In the genomic region with DNA sequence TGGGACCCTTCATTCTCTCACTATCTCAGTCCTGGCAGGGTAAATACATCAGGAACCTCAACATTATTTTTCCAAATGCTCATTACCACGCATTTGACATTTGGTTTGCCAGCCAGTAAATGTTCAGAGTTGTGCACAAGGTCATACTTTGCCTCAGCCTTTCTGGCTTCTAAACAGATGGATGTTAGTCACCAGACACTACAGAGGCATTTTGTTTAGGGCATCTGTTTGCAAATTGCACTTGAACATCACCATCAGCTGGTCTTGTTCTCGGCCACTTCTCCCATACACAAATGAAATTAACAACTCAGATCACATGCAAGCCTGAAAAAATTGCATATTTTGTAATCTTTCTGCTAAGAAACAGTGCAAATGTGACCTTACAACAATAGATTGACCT, we compare ENCODE assay signal across 13 cellular contexts.
"Had no signal": no experiment of that assay in that cellular context is flagged by ENCODE, and none has a peak within 500 bp of the region (broad histone marks: within the 10 kb centered on the region; RNA-seq: fewer than 3 reads in every experiment).

No MANE protein-coding gene starts in this region.

- H3K27me3 ChIP-seq: esophagus muscularis mucosa, heart left ventricle, pancreas had no signal

- H3K4me3 ChIP-seq: esophagus muscularis mucosa, heart left ventricle, pancreas, smooth muscle cell had no signal

- H3K36me3 ChIP-seq: esophagus muscularis mucosa, heart left ventricle, pancreas had no signal

- H3K4me1 ChIP-seq: esophagus muscularis mucosa, heart left ventricle, pancreas had no signal

- H3K4me2 ChIP-seq: smooth muscle cell had no signal

- DNase-seq: effector memory CD8-positive, alpha-beta T cell; heart left ventricle; hippocampal formation; kidney glomerular epithelial cell; natural killer cell; nucleus accumbens; pancreas; right cardiac atrium; stimulated activated CD4-positive, alpha-beta T cell treated with anti-CD3 and anti-CD28 coated beads, Interleukin-2, amount 100 ng/mL, for 48 hours; stimulated activated naive CD4-positive, alpha-beta T cell treated with Interleukin-2 at 50 U/mL for 16 hours had no signal

- H3K9me3 ChIP-seq: esophagus muscularis mucosa, heart left ventricle, pancreas had no signal

- H3K27ac ChIP-seq: epithelial cell of prostate, esophagus muscularis mucosa, heart left ventricle, pancreas had no signal
